8 cellular contexts compared by ENCODE assay signal in genomic region chr9:125066839-125067619, GRCh38.
A peak's percentile ranks its signal among the peaks of the same experiment; 100 is the strongest.
DNase-seq lines count a peak whose midpoint lies in the region; ATAC-seq and TF ChIP-seq lines count a peak whose summit lies in the region.

No MANE protein-coding gene starts in this region.

- ATAC-seq in psoas muscle, result peak in 3 of 4 donors; percentile 42 to 81 (median 63)

- peak overlapping the region; percentile 10 to 57 (median 43) for H3K27ac ChIP-seq in esophagus muscularis mucosa (replicated peaks in 1 of 4)
- H3K27ac ChIP-seq in psoas muscle, result peak overlapping the region; percentile 32
- no peak overlapping the region for H3K27ac ChIP-seq in WERI-Rb-1
- H3K27ac ChIP-seq in spleen, result no peak overlapping the region

- no peaks in the 10 kb centered on the region for H3K36me3 ChIP-seq in esophagus muscularis mucosa
- no peaks in the 10 kb centered on the region for H3K36me3 ChIP-seq in psoas muscle (ENCODE audit: insufficient read depth in 1 of 2, low read depth in 1 of 2)
- 0 out of 2 replicates have a peak, but pooled peaks cover 3% of the 10 kb centered on the region for H3K36me3 ChIP-seq in WERI-Rb-1
- H3K36me3 ChIP-seq in spleen, result peaks cover 0 to 5% (median 0%) of the 10 kb centered on the region in 6 donors

- 43% methylated on average over 10 of the region's 10 CpGs for WGBS in esophagus muscularis mucosa
- 36 to 49% (median 39%) methylated on average over 10 of the region's 10 CpGs for WGBS in psoas muscle, 3 donors
- WGBS in spleen, 5 donors, result 62 to 81% (median 73%) methylated on average over 10 of the region's 10 CpGs

- TF ChIP-seq POLR2A in esophagus muscularis mucosa (IDR thresholded peaks at IDR 0.05; ENCODE audit: low read depth), result no peak
- TF ChIP-seq POLR2A in spleen (IDR thresholded peaks at IDR 0.05), result no peak

- peaks cover 0 to 4% (median 0%) of the 10 kb centered on the region in 4 donors for H3K9me3 ChIP-seq in esophagus muscularis mucosa
- no peaks in the 10 kb centered on the region for H3K9me3 ChIP-seq in psoas muscle
- no peaks in the 10 kb centered on the region for H3K9me3 ChIP-seq in WERI-Rb-1 (ENCODE audit: severe bottlenecking)
- H3K9me3 ChIP-seq in spleen, result peaks cover 0 to 13% (median 9%) of the 10 kb centered on the region in 8 donors

- H3K4me1 ChIP-seq in esophagus muscularis mucosa (peaks cover 0 to 15% (median 9%) of the 10 kb centered on the region in 4 donors), psoas muscle (no peaks in the 10 kb centered on the region), spleen (no peaks in the 10 kb centered on the region)

- intact Hi-C loops in esophagus muscularis mucosa (cut with DNase I) (loop anchor here (10.0 kb wide), 1 partner anchor 78 kb away; the partner anchor contains the start of gene SCAI), psoas muscle (cut with DNase I) (no loop called here), spleen (cut with DNase I; ENCODE audit: low total_unique reads) (no loop called here)

- peak; percentile 30 for DNase-seq in DMS53 treated with DMSO at 0.1 percent for 48 hours (lab: John Stamatoyannopoulos, UW; ENCODE audit: unreplicated experiment)
- DNase-seq in NCI-H2029 (lab: John Stamatoyannopoulos, UW), result peak; percentile 36
- DNase-seq in esophagus muscularis mucosa (ENCODE audit: extremely low spot score), result no peak
- DNase-seq in psoas muscle, result peak in 1 of 2 donors; percentile 50
- no peak for DNase-seq in NCI-H1694 (lab: John Stamatoyannopoulos, UW)
- no peak for DNase-seq in WERI-Rb-1
- DNase-seq in spleen, result no peak
- no peak for DNase-seq in effector CD8-positive, alpha-beta T cell (lab: John Stamatoyannopoulos, UW)

- no peak for TF ChIP-seq EP300 in esophagus muscularis mucosa (IDR thresholded peaks at IDR 0.05)

- H3K27me3 ChIP-seq in esophagus muscularis mucosa (no peaks in the 10 kb centered on the region), psoas muscle (ENCODE audit: insufficient read depth in 3 of 3, low read length in 2 of 3) (no peaks in the 10 kb centered on the region), WERI-Rb-1 (ENCODE audit: insufficient read depth, low read depth, severe bottlenecking) (no peaks in the 10 kb centered on the region), spleen (replicated peaks in 1 of 7) (no peaks in the 10 kb centered on the region)

- no peak for TF ChIP-seq CTCF in esophagus muscularis mucosa (IDR thresholded peaks at IDR 0.05)
- TF ChIP-seq CTCF in psoas muscle (IDR thresholded peaks at IDR 0.05), result no peak
- TF ChIP-seq CTCF in WERI-Rb-1 (IDR thresholded peaks at IDR 0.05; ENCODE audit: low read depth, low read length), result no peak
- no peak for TF ChIP-seq CTCF in spleen (IDR thresholded peaks at IDR 0.05 in 8 of 11, conservative IDR thresholded peaks at IDR 0.05 in 3 of 11)

- no peak overlapping the region for H3K4me3 ChIP-seq in esophagus muscularis mucosa
- H3K4me3 ChIP-seq in psoas muscle, result no peak overlapping the region
- H3K4me3 ChIP-seq in WERI-Rb-1 (ENCODE audit: low read depth, low read length), result no peak overlapping the region
- H3K4me3 ChIP-seq in spleen, result no peak overlapping the region

Comparison
In these comparisons a context has a peak if more than half of its experiments do, and no peak if none do; other contexts are left out.
1. DNase-seq: peak in DMS53 treated with DMSO at 0.1 percent for 48 hours (single experiment) and NCI-H2029 (single experiment); none in esophagus muscularis mucosa (single experiment), NCI-H1694 (single experiment), WERI-Rb-1 (single experiment), spleen (single experiment) and effector CD8-positive, alpha-beta T cell (single experiment).
2. H3K27ac ChIP-seq: peak in esophagus muscularis mucosa (4 of 4) and psoas muscle (single experiment); none in WERI-Rb-1 (single experiment) and spleen (0 of 8).